Comparison of ENCODE assay signal across 31 cellular contexts in genomic region chr2:88448248-88448647, GRCh38. TPM values are rescaled to one million over a fixed set of nuclear protein-coding genes. Genes with fewer than 3 reads are reported as not detected.
"Had no signal": no experiment of that assay in that cellular context is flagged by ENCODE, and none has a peak within 500 bp of the region (broad histone marks: within the 10 kb centered on the region; RNA-seq: fewer than 3 reads in every experiment).

No MANE protein-coding gene starts in this region.

- ATAC-seq: activated CD4-positive, alpha-beta T cell treated with anti-CD3 and anti-CD28 coated beads for 36 hours; activated CD8-positive, alpha-beta memory T cell treated with anti-CD3 and anti-CD28 coated beads, Interleukin-2, amount 10 ng/mL, durations not matched to agents 7 days and 5 days; activated CD8-positive, alpha-beta T cell treated with anti-CD3 and anti-CD28 coated beads, Interleukin-2, amount 10 ng/mL, durations not matched to agents 7 days and 5 days; activated naive CD4-positive, alpha-beta T cell treated with anti-CD3 and anti-CD28 coated beads, Interleukin-2, amount 50 U/mL, for 72 hours; left lung had no signal

- DNase-seq: activated CD4-positive, alpha-beta T cell treated with anti-CD3 and anti-CD28 coated beads for 36 hours; activated CD4-positive, CD25-positive, alpha-beta regulatory T cell; activated CD8-positive, alpha-beta memory T cell treated with anti-CD3 and anti-CD28 coated beads, Interleukin-2, amount 10 ng/mL, durations not matched to agents 7 days and 5 days; activated CD8-positive, alpha-beta T cell treated with anti-CD3 and anti-CD28 coated beads, Interleukin-2, amount 10 ng/mL, durations not matched to agents 7 days and 5 days; activated T-cell treated with anti-CD3 and anti-CD28 coated beads, Interleukin-2, amount 50 U/mL, for 48 hours; dermis blood vessel endothelial cell; effector CD4-positive, alpha-beta T cell; esophagus squamous epithelium; foreskin melanocyte; heart right ventricle; left lung; naive B cell; nephron progenitor cell; right lobe of liver; stimulated activated CD4-positive, alpha-beta T cell treated with anti-CD3 and anti-CD28 coated beads, Interleukin-12 subunit alpha, Interleukin-12 subunit beta, amount 100 ng/mL, for 4 hours; stimulated activated CD4-positive, alpha-beta T cell treated with anti-CD3 and anti-CD28 coated beads, Interleukin-4, amount 100 ng/mL, for 1 hour; substantia nigra; uterus had no signal

- FAIRE-seq: colon, endometrium, islet of Langerhans had no signal

- H3K4me3 ChIP-seq: breast epithelium, esophagus squamous epithelium, heart right ventricle, left lung, lung, right lobe of liver, uterus had no signal

- H3K4me1 ChIP-seq: uterus had no signal

- H3K9me3 ChIP-seq: breast epithelium, esophagus squamous epithelium, heart right ventricle, left lung, neutrophil, right lobe of liver, uterus had no signal

- H3K27ac ChIP-seq: breast epithelium, epithelial cell of prostate, esophagus squamous epithelium, heart right ventricle, left lung, neutrophil, right lobe of liver, uterus had no signal

- H3K36me3 ChIP-seq: breast epithelium, esophagus squamous epithelium, heart right ventricle, left lung, neutrophil, right lobe of liver, uterus had no signal

RNA-seq across cellular contexts. Expression of gene FOXI3, which starts 4.2 kb away (rescaled TPM):
- total RNA-seq: activated CD4-positive, alpha-beta T cell treated with anti-CD3 and anti-CD28 coated beads for 36 hours; activated CD8-positive, alpha-beta memory T cell treated with anti-CD3 and anti-CD28 coated beads, Interleukin-2, amount 10 ng/mL, durations not matched to agents 7 days and 5 days; activated CD8-positive, alpha-beta T cell treated with anti-CD3 and anti-CD28 coated beads, Interleukin-2, amount 10 ng/mL, durations not matched to agents 7 days and 5 days; activated naive CD4-positive, alpha-beta T cell treated with anti-CD3 and anti-CD28 coated beads, Interleukin-2, amount 50 U/mL, for 72 hours; activated T-helper 2 cell treated with anti-CD3 and anti-CD28 coated beads, Interferon-gamma antibody, Interleukin-2, Interleukin-4, amounts not matched to agents 10 μg/mL and 5 μg/mL and 100 μg/mL, durations not matched to agents 14 hours and 24 hours and 36 hours; breast epithelium; dermis blood vessel endothelial cell; esophagus squamous epithelium; glomerular endothelial cell; left lung; osteocyte; renal cortical epithelial cell; right lobe of liver; skeletal muscle tissue had no signal
- polyA plus RNA-seq: heart right ventricle, lung had no signal
